In genomic region chr1:88204768-88205167, GRCh38 we compare ENCODE assay signal across 5 cellular contexts.
"Had no signal": no experiment of that assay in that cellular context is flagged by ENCODE, and none has a peak within 500 bp of the region (broad histone marks: within the 10 kb centered on the region; RNA-seq: fewer than 3 reads in every experiment).

No MANE protein-coding gene starts in this region.

- ATAC-seq: GM23338, HepG2 had no signal

- DNase-seq: H9, HCEC 1CT, KBM-7 had no signal

- H3K4me3 ChIP-seq: GM23338 had no signal
